ENCODE assay signal across 8 cellular contexts in the genomic region with DNA sequence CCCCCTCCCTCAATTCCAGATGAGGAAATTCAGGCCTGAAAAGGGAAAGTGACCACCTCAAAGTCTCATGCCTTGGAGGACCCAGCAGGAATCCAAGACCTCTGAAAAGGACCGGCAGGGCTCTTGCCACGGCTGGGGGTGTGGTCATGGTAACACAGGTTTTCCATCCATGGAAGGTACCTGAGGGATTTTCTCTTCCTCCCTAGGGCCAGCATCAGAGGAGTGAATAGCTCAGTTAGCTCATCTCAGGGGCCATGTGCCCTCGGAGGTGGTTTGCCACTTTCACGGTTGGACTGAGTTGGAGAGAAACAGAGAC.
DNase-seq lines count a peak whose midpoint lies in the region; TF ChIP-seq lines count a peak whose summit lies in the region.

No MANE protein-coding gene starts in this region.

- peak overlapping the region; percentile 44; the same call in 1 of the 2 replicates for H2AFZ ChIP-seq in KMS-11 (ENCODE audit: low read depth)

- H3K79me2 ChIP-seq in KMS-11 (ENCODE audit: insufficient read depth, low read depth): peaks cover 56% of the 10 kb centered on the region

- H3K9ac ChIP-seq in KMS-11: peak overlapping the region; percentile 68
- no peak overlapping the region for H3K9ac ChIP-seq in rectal smooth muscle tissue (ENCODE audit: low read length)

- H3K27me3 ChIP-seq in KMS-11 (ENCODE audit: insufficient read depth, low read depth) (no peaks in the 10 kb centered on the region), rectal smooth muscle tissue (ENCODE audit: control insufficient read depth, insufficient read depth, low read length) (peaks cover 3% of the 10 kb centered on the region)
- H3K27me3 ChIP-seq in effector memory CD4-positive, alpha-beta T cell (replicated peaks; ENCODE audit: control insufficient read depth, insufficient read depth, low read length, poor library complexity, severe bottlenecking): peaks cover 4% of the 10 kb centered on the region

- H3K4me1 ChIP-seq in KMS-11 (ENCODE audit: low read depth, poor library complexity, severe bottlenecking) (peaks cover 78% of the 10 kb centered on the region), rectal smooth muscle tissue (ENCODE audit: control insufficient read depth, insufficient read depth, low read length) (peaks cover 3% of the 10 kb centered on the region)
- H3K4me1 ChIP-seq in effector memory CD4-positive, alpha-beta T cell (ENCODE audit: control insufficient read depth, insufficient read depth, low read length, poor library complexity, severe bottlenecking): peaks cover 8% of the 10 kb centered on the region

- H3K36me3 ChIP-seq in KMS-11 (ENCODE audit: insufficient read depth) (no peaks in the 10 kb centered on the region), rectal smooth muscle tissue (ENCODE audit: control insufficient read depth, insufficient read depth, low read length) (no peaks in the 10 kb centered on the region)
- no peaks in the 10 kb centered on the region for H3K36me3 ChIP-seq in effector memory CD4-positive, alpha-beta T cell (ENCODE audit: control insufficient read depth, insufficient read depth, low read length)

- H3K27ac ChIP-seq in KMS-11 (peak overlapping the region; percentile 63), rectal smooth muscle tissue (ENCODE audit: low read depth, low read length) (no peak overlapping the region)
- H3K27ac ChIP-seq in effector memory CD4-positive, alpha-beta T cell (ENCODE audit: insufficient read depth, low read length, poor library complexity, severe bottlenecking): no peak overlapping the region

- peak overlapping the region; percentile 75 for H3K4me2 ChIP-seq in KMS-11

- no peak for DNase-seq in effector memory CD4-positive, alpha-beta T cell
- DNase-seq in HUDEP-2 (lab: John Stamatoyannopoulos, UW; ENCODE audit: unreplicated experiment in 76 of 76): no peak
- DNase-seq in foreskin melanocyte: no peak
- no peak for DNase-seq in HuH-7.5 (ENCODE audit: low spot score)
- no peak for DNase-seq in midbrain (lab: John Stamatoyannopoulos, UW)

- TF ChIP-seq CTCF in GM12875 (IDR thresholded peaks at IDR 0.05; ENCODE audit: borderline replicate concordance, insufficient read depth, low read depth, low read length): no peak
- TF ChIP-seq CTCF in KMS-11 (conservative IDR thresholded peaks at IDR 0.05; ENCODE audit: low read depth, low read length): no peak

- no peaks in the 10 kb centered on the region for H3K9me3 ChIP-seq in effector memory CD4-positive, alpha-beta T cell (ENCODE audit: control insufficient read depth, low read length)

- H3K4me3 ChIP-seq in GM12875 (ENCODE audit: low read depth, low read length): peak overlapping the region; percentile 84
- H3K4me3 ChIP-seq in KMS-11 (IDR thresholded peaks at IDR 0.05; ENCODE audit: insufficient read depth, low read depth, low read length): peak overlapping the region; percentile 32
- peak overlapping the region; percentile 62 for H3K4me3 ChIP-seq in effector memory CD4-positive, alpha-beta T cell (ENCODE audit: insufficient read depth, low read depth, low read length, poor library complexity, severe bottlenecking)
- peak overlapping the region; percentile 82 for H3K4me3 ChIP-seq in rectal smooth muscle tissue (ENCODE audit: low read length)

- H4K20me1 ChIP-seq in KMS-11 (ENCODE audit: insufficient read depth): no peaks in the 10 kb centered on the region; the same call in 1 of the 2 replicates

Comparison
In these comparisons a context has a peak if more than half of its experiments do, and no peak if none do; other contexts are left out.
1. H3K4me3 ChIP-seq: peak in every context shown above with its lines; median percentile 84 in GM12875; 82 in rectal smooth muscle tissue; 62 in effector memory CD4-positive, alpha-beta T cell; 32 in KMS-11.